In the genomic region with DNA sequence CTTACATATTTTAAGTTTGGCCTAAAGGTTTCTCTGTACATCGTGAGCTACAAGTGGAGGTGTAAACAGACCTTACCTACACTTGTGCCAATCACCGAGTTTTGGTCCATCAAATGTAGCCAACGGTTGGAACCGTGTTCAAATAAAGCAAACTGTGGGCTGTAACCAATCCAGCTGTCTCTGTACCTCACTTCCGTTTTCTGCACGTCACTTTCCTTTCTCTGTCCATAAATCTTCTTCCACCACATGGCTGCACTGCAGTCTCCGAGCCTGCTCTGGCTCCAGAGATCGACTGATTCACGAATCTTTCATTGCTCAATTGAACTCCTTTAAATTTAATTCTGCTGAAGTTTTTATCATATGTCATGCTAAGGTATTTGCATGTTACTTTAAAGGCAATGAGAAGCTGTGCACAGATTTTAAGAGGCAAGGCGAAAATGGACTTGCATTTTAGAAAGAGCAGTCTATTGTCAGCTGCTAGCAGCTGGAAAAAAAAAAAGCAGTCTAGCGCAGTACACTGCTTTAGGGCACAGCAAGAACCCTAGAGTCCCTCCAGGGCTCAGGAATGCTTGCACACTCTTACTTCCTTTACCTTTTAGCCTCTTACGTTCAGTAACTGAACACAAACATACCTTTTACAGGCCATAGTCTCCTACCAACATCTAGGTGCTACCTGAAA, we compare ENCODE assay signal across 8 cellular contexts. TPM values are rescaled to one million over a fixed set of nuclear protein-coding genes. Genes with fewer than 3 reads are reported as not detected.
DNase-seq lines count a peak whose midpoint lies in the region; ATAC-seq and TF ChIP-seq lines count a peak whose summit lies in the region.

No MANE protein-coding gene starts in this region.

- peak overlapping the region; percentile 19 for H3K4me2 ChIP-seq in osteoblast (ENCODE audit: insufficient read depth, low read length)

- no peak overlapping the region for H3K4me3 ChIP-seq in osteoblast (ENCODE audit: insufficient read depth, low read length)

- H3K27me3 ChIP-seq in CD4-positive, alpha-beta T cell (ENCODE audit: control insufficient read depth, insufficient read depth, low read length) = no peaks in the 10 kb centered on the region
- H3K27me3 ChIP-seq in osteoblast (ENCODE audit: insufficient read depth, low read length) = no peaks in the 10 kb centered on the region

- H3K36me3 Mint-ChIP-seq in CD4-positive, alpha-beta T cell (ENCODE audit: low read depth) = peaks cover 24% of the 10 kb centered on the region

- TF ChIP-seq CTCF in CD4-positive, alpha-beta T cell (IDR thresholded peaks at IDR 0.05) = no peak
- TF ChIP-seq CTCF in osteoblast (IDR thresholded peaks at IDR 0.05; ENCODE audit: extremely low read depth, low read depth, low read length) = no peak

- H3K4me1 ChIP-seq in osteoblast (ENCODE audit: insufficient read depth, low read length) = peaks cover 25% of the 10 kb centered on the region

- H3K36me3 ChIP-seq in osteoblast (ENCODE audit: insufficient read depth, low read length) = no peaks in the 10 kb centered on the region

- POLR2A ChIA-PET in CD4-positive, alpha-beta T cell (lab: Charles Lee) = interaction anchor here (0.6 to 6.6 kb wide), 6 partner anchors 11 to 257 kb away, joined by 3 to 56 read pairs (median 4); a partner anchor contains a TSS

- H3K27me3 Mint-ChIP-seq in CD4-positive, alpha-beta T cell = no peaks in the 10 kb centered on the region

- H3K27ac ChIP-seq in CD4-positive, alpha-beta T cell (ENCODE audit: low read depth, low read length) = peak overlapping the region; percentile 87
- peak overlapping the region; percentile 31 for H3K27ac ChIP-seq in epithelial cell of prostate
- peak overlapping the region; percentile 23 for H3K27ac ChIP-seq in osteoblast (ENCODE audit: low read depth, low read length)

- H2AFZ ChIP-seq in osteoblast (ENCODE audit: low read length) = no peak overlapping the region

- DNase-seq in CD4-positive, alpha-beta T cell = peak in 3 of 10 experiments; percentile 21 to 41 (median 24)
- DNase-seq in MV-4-11 (lab: John Stamatoyannopoulos, UW) (peak; percentile 69), epithelial cell of prostate (ENCODE audit: low read depth, low spot score) (no peak), osteoblast (ENCODE audit: insufficient read length, low spot score, missing footprints) (no peak), NCI-H510A treated with DMSO at 0.1 percent for 48 hours (lab: John Stamatoyannopoulos, UW) (no peak), occipital lobe (lab: John Stamatoyannopoulos, UW) (no peak), retina (no peak), HK-2 (ENCODE audit: unreplicated experiment) (no peak)

- no peaks in the 10 kb centered on the region for H4K20me1 ChIP-seq in osteoblast (ENCODE audit: insufficient read depth, low read length)

- H3K4me3 Mint-ChIP-seq in CD4-positive, alpha-beta T cell = peak overlapping the region; percentile 67

- CTCF ChIA-PET in CD4-positive, alpha-beta T cell (lab: Charles Lee) = interaction anchor here (0.6 to 3.6 kb wide), 5 partner anchors 13 to 147 kb away, joined by 3 to 12 read pairs (median 3); a partner anchor contains a TSS

- intact Hi-C loops in CD4-positive, alpha-beta T cell (cut with DNase I, micrococcal nuclease) = loop anchor here in 1 of 2 experiments (2.0 kb wide), 1 partner anchor 129 kb away; a partner anchor contains a TSS

- ATAC-seq in CD4-positive, alpha-beta T cell (ENCODE audit: poor library complexity) = peak; percentile 68

- H3K4me1 Mint-ChIP-seq in CD4-positive, alpha-beta T cell (ENCODE audit: low read depth) = peaks cover 85% of the 10 kb centered on the region

- H3K79me2 ChIP-seq in osteoblast (ENCODE audit: insufficient read depth, low read length) = peaks cover 47% of the 10 kb centered on the region

- no peaks in the 10 kb centered on the region for H3K9me3 ChIP-seq in CD4-positive, alpha-beta T cell (ENCODE audit: control insufficient read depth, low read length)
- H3K9me3 ChIP-seq in osteoblast (ENCODE audit: low read depth, low read length) = no peaks in the 10 kb centered on the region

- peaks cover 3% of the 10 kb centered on the region for H3K9me3 Mint-ChIP-seq in CD4-positive, alpha-beta T cell

- H3K27ac Mint-ChIP-seq in CD4-positive, alpha-beta T cell = peak overlapping the region; percentile 97

RNA-seq across cellular contexts. Expression of a gene that starts 13.2 kb away (rescaled TPM):
- 10 to 100 TPM; 37.6 to 43.6 TPM for total RNA-seq in CD4-positive, alpha-beta T cell
- total RNA-seq in osteoblast (14.1 and 18.5 TPM in 2 replicates), occipital lobe (6.9 TPM)

Comparison
In these comparisons a context has a peak if more than half of its experiments do, and no peak if none do; other contexts are left out.
1. H3K27ac ChIP-seq: peak in every context shown above with its lines; median percentile 87 in CD4-positive, alpha-beta T cell; 31 in epithelial cell of prostate; 23 in osteoblast.